21 cellular contexts compared by ENCODE assay signal in the genomic region with DNA sequence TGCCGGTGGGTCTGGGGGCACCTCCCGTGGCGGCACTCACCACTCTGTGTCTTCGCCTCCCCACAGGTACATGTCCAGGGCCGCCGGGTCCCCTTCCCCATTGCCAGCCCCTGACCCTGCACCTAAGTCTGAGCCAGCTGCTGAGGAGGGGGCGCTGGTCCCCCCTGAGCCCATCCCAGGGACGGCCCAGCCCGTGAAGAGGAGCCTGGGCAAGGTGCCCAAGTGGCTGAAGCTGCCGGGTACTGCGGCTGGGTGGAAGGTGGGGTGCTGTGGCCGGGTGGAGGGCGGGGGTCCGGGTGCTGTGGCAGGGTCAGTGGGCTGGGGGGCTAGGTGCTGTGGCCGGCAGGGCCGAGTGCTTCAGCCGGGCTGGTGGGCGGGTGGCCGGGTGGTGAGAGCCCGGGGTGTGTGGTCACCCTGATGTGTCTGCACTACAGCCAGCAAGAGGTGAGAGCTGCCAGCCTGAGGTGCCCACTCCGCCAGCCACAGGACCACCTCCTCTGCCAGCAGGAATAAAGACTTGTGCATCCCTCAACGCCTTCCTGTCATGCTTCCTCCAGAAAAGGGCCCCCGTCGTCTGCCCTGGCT.
"Had no signal": no experiment of that assay in that cellular context is flagged by ENCODE, and none has a peak within 500 bp of the region (broad histone marks: within the 10 kb centered on the region; RNA-seq: fewer than 3 reads in every experiment).

No MANE protein-coding gene starts in this region.

- H3K36me3 Mint-ChIP-seq: activated naive CD8-positive, alpha-beta T cell treated with anti-CD3 and anti-CD28 coated beads, Interleukin-2, amount 10 ng/mL, durations not matched to agents 7 days and 5 days; T-cell had no signal

- H3K9me3 Mint-ChIP-seq: activated CD8-positive, alpha-beta T cell treated with anti-CD3 and anti-CD28 coated beads for 36 hours; activated naive CD8-positive, alpha-beta T cell treated with anti-CD3 and anti-CD28 coated beads, Interleukin-2, amount 10 ng/mL, durations not matched to agents 7 days and 5 days; T-cell had no signal

- H3K27me3 Mint-ChIP-seq: activated CD4-positive, alpha-beta T cell treated with anti-CD3 and anti-CD28 coated beads for 36 hours; activated CD8-positive, alpha-beta T cell treated with anti-CD3 and anti-CD28 coated beads for 36 hours; activated naive CD8-positive, alpha-beta T cell treated with anti-CD3 and anti-CD28 coated beads, Interleukin-2, amount 10 ng/mL, durations not matched to agents 7 days and 5 days; T-cell had no signal

- H3K27me3 ChIP-seq: adrenal gland had no signal

- H3K36me3 ChIP-seq: adrenal gland had no signal

- DNase-seq: activated CD4-positive, alpha-beta T cell treated with anti-CD3 and anti-CD28 coated beads for 36 hours; activated CD4-positive, alpha-beta T cell treated with anti-CD3 and anti-CD28 coated beads, Interleukin-2, amount 50 U/mL, for 1 hour; activated CD8-positive, alpha-beta memory T cell treated with anti-CD3 and anti-CD28 coated beads, Interleukin-2, amount 50 U/mL, for 4 hours; activated CD8-positive, alpha-beta T cell treated with anti-CD3 and anti-CD28 coated beads for 36 hours; activated naive CD4-positive, alpha-beta T cell treated with anti-CD3 and anti-CD28 coated beads, Interleukin-2, amount 50 U/mL, for 16 hours; activated naive CD8-positive, alpha-beta T cell treated with anti-CD3 and anti-CD28 coated beads, Interleukin-2, amount 10 ng/mL, durations not matched to agents 7 days and 5 days; adrenal gland; anterior cingulate cortex; cerebellar nuclear complex; Karpas-422; NCI-H1048; NCI-H146; NCI-H187 treated with DMSO at 0.1 percent for 48 hours; NCI-H2081 treated with DMSO at 0.1 percent for 48 hours; NCI-H446; NCI-H524; PC-3; SHP77 treated with DMSO at 0.1 percent for 48 hours; T-cell; WERI-Rb-1 had no signal

- FAIRE-seq: RCC 7860 had no signal

- H3K27ac ChIP-seq: adrenal gland, WERI-Rb-1 had no signal

- H3K27ac Mint-ChIP-seq: activated CD4-positive, alpha-beta T cell treated with anti-CD3 and anti-CD28 coated beads for 36 hours; activated CD8-positive, alpha-beta T cell treated with anti-CD3 and anti-CD28 coated beads for 36 hours; activated naive CD8-positive, alpha-beta T cell treated with anti-CD3 and anti-CD28 coated beads, Interleukin-2, amount 10 ng/mL, durations not matched to agents 7 days and 5 days; T-cell had no signal

- ATAC-seq: activated CD4-positive, alpha-beta T cell treated with anti-CD3 and anti-CD28 coated beads for 36 hours; activated CD8-positive, alpha-beta T cell treated with anti-CD3 and anti-CD28 coated beads for 36 hours; PC-3; T-cell had no signal

- H3K4me3 ChIP-seq: adrenal gland had no signal

- H3K9me3 ChIP-seq: adrenal gland had no signal

- H3K4me3 Mint-ChIP-seq: activated CD4-positive, alpha-beta T cell treated with anti-CD3 and anti-CD28 coated beads for 36 hours; activated CD8-positive, alpha-beta T cell treated with anti-CD3 and anti-CD28 coated beads for 36 hours; activated naive CD8-positive, alpha-beta T cell treated with anti-CD3 and anti-CD28 coated beads, Interleukin-2, amount 10 ng/mL, durations not matched to agents 7 days and 5 days; T-cell had no signal
